31 cellular contexts compared by ENCODE assay signal in genomic region chr10:84175436-84175835, GRCh38. TPM values are rescaled to one million over a fixed set of nuclear protein-coding genes. Genes with fewer than 3 reads are reported as not detected.
"Had no signal": no experiment of that assay in that cellular context is flagged by ENCODE, and none has a peak within 500 bp of the region (broad histone marks: within the 10 kb centered on the region; RNA-seq: fewer than 3 reads in every experiment).

No MANE protein-coding gene starts in this region.

- H3K36me3 Mint-ChIP-seq: naive B cell; natural killer cell treated with Interleukin-12 subunit alpha and Interleukin-12 subunit beta and Interleukin-15 and Interleukin-18, amount 100 ng/mL, for 72 hours had no signal

- H3K4me2 ChIP-seq: smooth muscle cell had no signal

- H3K79me2 ChIP-seq: parathyroid adenoma had no signal

- FAIRE-seq: endometrium, keratinocyte had no signal

- H3K4me1 ChIP-seq: lower lobe of right lung, parathyroid adenoma, right atrium auricular region, stomach, upper lobe of right lung, uterus had no signal

- H3K9me3 ChIP-seq: heart right ventricle, lower lobe of right lung, neutrophil, right atrium auricular region, stomach, thyroid gland, upper lobe of right lung, uterus had no signal

- H2AFZ ChIP-seq: parathyroid adenoma had no signal

- H3K27ac ChIP-seq: epithelial cell of prostate, heart right ventricle, lower lobe of right lung, neutrophil, parathyroid adenoma, right atrium auricular region, stomach, thyroid gland, upper lobe of right lung, uterus had no signal

- H3K9ac ChIP-seq: parathyroid adenoma had no signal

- H3K4me3 Mint-ChIP-seq: central memory CD8-positive, alpha-beta T cell; effector memory CD8-positive, alpha-beta T cell; naive B cell; natural killer cell treated with Interleukin-12 subunit alpha and Interleukin-12 subunit beta and Interleukin-15 and Interleukin-18, amount 100 ng/mL, for 72 hours; neural crest cell; stimulated activated effector memory CD8-positive, alpha-beta T cell treated with anti-CD3 and anti-CD28 coated beads, Interleukin-12 subunit alpha, Interleukin-12 subunit beta, amount 100 ng/mL, for 72 hours had no signal

- H3K9me3 Mint-ChIP-seq: central memory CD8-positive, alpha-beta T cell; effector memory CD8-positive, alpha-beta T cell; natural killer cell treated with Interleukin-12 subunit alpha and Interleukin-12 subunit beta and Interleukin-15 and Interleukin-18, amount 100 ng/mL, for 72 hours; neural crest cell; stimulated activated effector memory CD8-positive, alpha-beta T cell treated with anti-CD3 and anti-CD28 coated beads, Interleukin-12 subunit alpha, Interleukin-12 subunit beta, amount 100 ng/mL, for 72 hours had no signal

- H3K4me3 ChIP-seq: heart right ventricle, lower lobe of right lung, right atrium auricular region, smooth muscle cell, stomach, thyroid gland, upper lobe of right lung, uterus had no signal

- H3K27me3 ChIP-seq: neutrophil, right atrium auricular region, stomach, thyroid gland, upper lobe of right lung, uterus had no signal

- H3K27me3 Mint-ChIP-seq: central memory CD8-positive, alpha-beta T cell; effector memory CD8-positive, alpha-beta T cell; naive B cell; natural killer cell treated with Interleukin-12 subunit alpha and Interleukin-12 subunit beta and Interleukin-15 and Interleukin-18, amount 100 ng/mL, for 72 hours; progenitor cell of endocrine pancreas had no signal

- DNase-seq: cortex of kidney; effector memory CD8-positive, alpha-beta T cell; foreskin melanocyte; glutamatergic neuron; heart right ventricle; hippocampal formation; left ventricle myocardium superior; lower lobe of right lung; naive B cell; stimulated activated CD4-positive, alpha-beta T cell treated with anti-CD3 and anti-CD28 coated beads, Interleukin-12 subunit alpha, Interleukin-12 subunit beta, amount 100 ng/mL, for 4 hours; stimulated activated CD4-positive, alpha-beta T cell treated with anti-CD3 and anti-CD28 coated beads, Interleukin-2, amount 100 ng/mL, for 24 hours; stimulated activated CD4-positive, alpha-beta T cell treated with anti-CD3 and anti-CD28 coated beads, Interleukin-4, amount 100 ng/mL, for 24 hours; stimulated activated naive CD4-positive, alpha-beta T cell treated with Interleukin-2 at 50 U/mL for 16 hours; stomach; thyroid gland; upper lobe of right lung; uterus had no signal

- H3K36me3 ChIP-seq: heart right ventricle, lower lobe of right lung, neutrophil, right atrium auricular region, stomach, thyroid gland, upper lobe of right lung, uterus had no signal

- H3K27ac Mint-ChIP-seq: effector memory CD8-positive, alpha-beta T cell; natural killer cell treated with Interleukin-12 subunit alpha and Interleukin-12 subunit beta and Interleukin-15 and Interleukin-18, amount 100 ng/mL, for 72 hours; progenitor cell of endocrine pancreas; stimulated activated effector memory CD8-positive, alpha-beta T cell treated with anti-CD3 and anti-CD28 coated beads, Interleukin-12 subunit alpha, Interleukin-12 subunit beta, amount 100 ng/mL, for 72 hours had no signal

- ATAC-seq: effector memory CD8-positive, alpha-beta T cell; esophagus mucosa; heart right ventricle; left ventricle myocardium superior; lower lobe of right lung; natural killer cell treated with Interleukin-12 subunit alpha and Interleukin-12 subunit beta and Interleukin-15 and Interleukin-18, amount 100 ng/mL, for 72 hours; sciatic nerve; stimulated activated effector memory CD8-positive, alpha-beta T cell treated with anti-CD3 and anti-CD28 coated beads, Interleukin-12 subunit alpha, Interleukin-12 subunit beta, amount 100 ng/mL, for 72 hours; upper lobe of right lung had no signal

RNA-seq across cellular contexts. Expression of gene GPR15LG, which starts 1.8 kb away (rescaled TPM):
- polyA plus RNA-seq: heart right ventricle had no signal

RNA-seq across cellular contexts. Expression of gene LRIT2, which starts 49.9 kb away (rescaled TPM):
- polyA plus RNA-seq: heart right ventricle, keratinocyte, smooth muscle cell, stomach had no signal
